18 cellular contexts compared by ENCODE assay signal in genomic region chr20:34098570-34098969, GRCh38. TPM values are rescaled to one million over a fixed set of nuclear protein-coding genes. Genes with fewer than 3 reads are reported as not detected.
A peak's percentile ranks its signal among the peaks of the same experiment; 100 is the strongest.
DNase-seq lines count a peak whose midpoint lies in the region; ATAC-seq and TF ChIP-seq lines count a peak whose summit lies in the region.
"Had no signal": no experiment of that assay in that cellular context is flagged by ENCODE, and none has a peak within 500 bp of the region (broad histone marks: within the 10 kb centered on the region; RNA-seq: fewer than 3 reads in every experiment).

No MANE protein-coding gene starts in this region.

- H4K20me1 ChIP-seq in GM23338 (replicated peaks; ENCODE audit: insufficient read depth): peaks cover 92% of the 10 kb centered on the region

- no peak for DNase-seq in activated CD4-positive, alpha-beta T cell treated with anti-CD3 and anti-CD28 coated beads for 36 hours
- DNase-seq in activated CD4-positive, alpha-beta T cell treated with anti-CD3 and anti-CD28 coated beads, Interleukin-2, amount 10 ng/mL, durations not matched to agents 24 days and 14 days: no peak
- no peak for DNase-seq in activated naive CD8-positive, alpha-beta T cell treated with anti-CD3 and anti-CD28 coated beads for 36 hours
- DNase-seq in nephron progenitor cell (no peak), GM23338 (ENCODE audit: low spot score) (no peak)
- DNase-seq in stimulated activated naive B cell treated with anti-CD40 and anti-IgM and Interleukin-4, amounts not matched to agents 10 μg/mL and 1 μg/mL and 100 μg/mL, for 72 hours: no peak
- DNase-seq: AML-193; CD4-positive, alpha-beta memory T cell; GOT3; H7; HFFc6; IMR-90 had no signal

- H3K79me2 ChIP-seq in GM23338 (replicated peaks; ENCODE audit: insufficient read depth): peaks cover 79% of the 10 kb centered on the region

- no peaks in the 10 kb centered on the region for H3K27me3 Mint-ChIP-seq in activated CD4-positive, alpha-beta T cell treated with anti-CD3 and anti-CD28 coated beads for 36 hours
- no peaks in the 10 kb centered on the region for H3K27me3 Mint-ChIP-seq in activated CD4-positive, alpha-beta T cell treated with anti-CD3 and anti-CD28 coated beads, Interleukin-2, amount 10 ng/mL, durations not matched to agents 24 days and 14 days
- no peaks in the 10 kb centered on the region for H3K27me3 Mint-ChIP-seq in activated naive CD8-positive, alpha-beta T cell
- no peaks in the 10 kb centered on the region for H3K27me3 Mint-ChIP-seq in activated naive CD8-positive, alpha-beta T cell treated with anti-CD3 and anti-CD28 coated beads for 36 hours
- H3K27me3 Mint-ChIP-seq in nephron progenitor cell (ENCODE audit: low read depth, poor library complexity): no peaks in the 10 kb centered on the region
- no peaks in the 10 kb centered on the region for H3K27me3 Mint-ChIP-seq in stimulated activated naive B cell treated with anti-CD40 and anti-IgM and Interleukin-4, amounts not matched to agents 10 μg/mL and 1 μg/mL and 100 μg/mL, for 72 hours
- H3K27me3 Mint-ChIP-seq in GM23338 (ENCODE audit: insufficient read depth, low read depth, poor library complexity): no peaks in the 10 kb centered on the region
- H3K27me3 Mint-ChIP-seq: CD4-positive, alpha-beta memory T cell had no signal

- H3K4me2 ChIP-seq in GM23338: no peak overlapping the region
- H3K4me2 ChIP-seq: A549 had no signal

- no peak overlapping the region for H2AFZ ChIP-seq in GM23338

- H3K27ac ChIP-seq in GM23338 (ENCODE audit: low read depth): no peak overlapping the region
- H3K27ac ChIP-seq: A549, C4-2B, HL-60 had no signal

- POLR2A ChIA-PET in activated CD4-positive, alpha-beta T cell treated with anti-CD3 and anti-CD28 coated beads for 36 hours (lab: Charles Lee): no interaction called here

- intact Hi-C loops in activated CD4-positive, alpha-beta T cell treated with anti-CD3 and anti-CD28 coated beads for 36 hours (cut with DNase I, micrococcal nuclease): no loop called here
- intact Hi-C loops in activated CD4-positive, alpha-beta T cell treated with anti-CD3 and anti-CD28 coated beads, Interleukin-2, amount 10 ng/mL, durations not matched to agents 24 days and 14 days (cut with micrococcal nuclease): no loop called here

- H3K4me3 ChIP-seq in GM23338: no peak overlapping the region
- H3K4me3 ChIP-seq: A549 had no signal

- TF ChIP-seq CTCF in nephron progenitor cell (IDR thresholded peaks at IDR 0.05) (no peak), GM23338 (conservative IDR thresholded peaks at IDR 0.05; ENCODE audit: low read depth in 2 of 2) (no peak)

- peaks cover 30% of the 10 kb centered on the region for H3K4me1 Mint-ChIP-seq in activated CD4-positive, alpha-beta T cell treated with anti-CD3 and anti-CD28 coated beads for 36 hours
- peaks cover 15% of the 10 kb centered on the region for H3K4me1 Mint-ChIP-seq in activated CD4-positive, alpha-beta T cell treated with anti-CD3 and anti-CD28 coated beads, Interleukin-2, amount 10 ng/mL, durations not matched to agents 24 days and 14 days
- peaks cover 23% of the 10 kb centered on the region for H3K4me1 Mint-ChIP-seq in activated naive CD8-positive, alpha-beta T cell (ENCODE audit: low read depth)
- H3K4me1 Mint-ChIP-seq in activated naive CD8-positive, alpha-beta T cell treated with anti-CD3 and anti-CD28 coated beads for 36 hours: peaks cover 28% of the 10 kb centered on the region
- H3K4me1 Mint-ChIP-seq in nephron progenitor cell: no peaks in the 10 kb centered on the region
- H3K4me1 Mint-ChIP-seq in stimulated activated naive B cell treated with anti-CD40 and anti-IgM and Interleukin-4, amounts not matched to agents 10 μg/mL and 1 μg/mL and 100 μg/mL, for 72 hours: peaks cover 2 to 6% of the 10 kb centered on the region in 2 donors
- no peaks in the 10 kb centered on the region for H3K4me1 Mint-ChIP-seq in GM23338

- H3K27me3 ChIP-seq in GM23338 (ENCODE audit: insufficient read depth): no peaks in the 10 kb centered on the region

- H3K4me1 ChIP-seq in GM23338 (ENCODE audit: insufficient read depth): no peaks in the 10 kb centered on the region

- peaks cover 2% of the 10 kb centered on the region; the same call in 1 of the 2 replicates for H3F3A ChIP-seq in GM23338 (replicated peaks; ENCODE audit: low read depth)

- peaks cover 98% of the 10 kb centered on the region for H3K36me3 ChIP-seq in GM23338 (ENCODE audit: insufficient read depth)

- H3K9me3 Mint-ChIP-seq in activated CD4-positive, alpha-beta T cell treated with anti-CD3 and anti-CD28 coated beads for 36 hours (ENCODE audit: low read depth): no peaks in the 10 kb centered on the region
- no peaks in the 10 kb centered on the region for H3K9me3 Mint-ChIP-seq in activated CD4-positive, alpha-beta T cell treated with anti-CD3 and anti-CD28 coated beads, Interleukin-2, amount 10 ng/mL, durations not matched to agents 24 days and 14 days
- no peaks in the 10 kb centered on the region for H3K9me3 Mint-ChIP-seq in activated naive CD8-positive, alpha-beta T cell (ENCODE audit: low read depth)
- H3K9me3 Mint-ChIP-seq in activated naive CD8-positive, alpha-beta T cell treated with anti-CD3 and anti-CD28 coated beads for 36 hours: no peaks in the 10 kb centered on the region
- H3K9me3 Mint-ChIP-seq in nephron progenitor cell: no peaks in the 10 kb centered on the region
- no peaks in the 10 kb centered on the region for H3K9me3 Mint-ChIP-seq in stimulated activated naive B cell treated with anti-CD40 and anti-IgM and Interleukin-4, amounts not matched to agents 10 μg/mL and 1 μg/mL and 100 μg/mL, for 72 hours
- no peaks in the 10 kb centered on the region for H3K9me3 Mint-ChIP-seq in GM23338
- H3K9me3 Mint-ChIP-seq: CD4-positive, alpha-beta memory T cell; HFFc6 had no signal

- CTCF ChIA-PET in activated CD4-positive, alpha-beta T cell treated with anti-CD3 and anti-CD28 coated beads for 36 hours (lab: Charles Lee): no interaction called here

- H3K36me3 Mint-ChIP-seq in activated CD4-positive, alpha-beta T cell treated with anti-CD3 and anti-CD28 coated beads for 36 hours (ENCODE audit: low read depth): peaks cover 79% of the 10 kb centered on the region
- peaks cover 73% of the 10 kb centered on the region for H3K36me3 Mint-ChIP-seq in activated CD4-positive, alpha-beta T cell treated with anti-CD3 and anti-CD28 coated beads, Interleukin-2, amount 10 ng/mL, durations not matched to agents 24 days and 14 days (ENCODE audit: low read depth)
- peaks cover 2% of the 10 kb centered on the region for H3K36me3 Mint-ChIP-seq in activated naive CD8-positive, alpha-beta T cell
- peaks cover 58% of the 10 kb centered on the region for H3K36me3 Mint-ChIP-seq in activated naive CD8-positive, alpha-beta T cell treated with anti-CD3 and anti-CD28 coated beads for 36 hours
- H3K36me3 Mint-ChIP-seq in nephron progenitor cell (ENCODE audit: low read depth): peaks cover 84% of the 10 kb centered on the region
- H3K36me3 Mint-ChIP-seq in stimulated activated naive B cell treated with anti-CD40 and anti-IgM and Interleukin-4, amounts not matched to agents 10 μg/mL and 1 μg/mL and 100 μg/mL, for 72 hours: peaks cover 13 to 43% of the 10 kb centered on the region in 2 donors
- peaks cover 97% of the 10 kb centered on the region for H3K36me3 Mint-ChIP-seq in GM23338 (ENCODE audit: low read depth)

- H3K4me3 Mint-ChIP-seq in activated CD4-positive, alpha-beta T cell treated with anti-CD3 and anti-CD28 coated beads for 36 hours: no peak overlapping the region
- no peak overlapping the region for H3K4me3 Mint-ChIP-seq in activated CD4-positive, alpha-beta T cell treated with anti-CD3 and anti-CD28 coated beads, Interleukin-2, amount 10 ng/mL, durations not matched to agents 24 days and 14 days
- H3K4me3 Mint-ChIP-seq in activated naive CD8-positive, alpha-beta T cell: no peak overlapping the region
- no peak overlapping the region for H3K4me3 Mint-ChIP-seq in activated naive CD8-positive, alpha-beta T cell treated with anti-CD3 and anti-CD28 coated beads for 36 hours
- H3K4me3 Mint-ChIP-seq in nephron progenitor cell (no peak overlapping the region), GM23338 (no peak overlapping the region)
- H3K4me3 Mint-ChIP-seq in stimulated activated naive B cell treated with anti-CD40 and anti-IgM and Interleukin-4, amounts not matched to agents 10 μg/mL and 1 μg/mL and 100 μg/mL, for 72 hours: no peak overlapping the region
- H3K4me3 Mint-ChIP-seq: CD4-positive, alpha-beta memory T cell; HFFc6 had no signal

- H3K27ac Mint-ChIP-seq in activated CD4-positive, alpha-beta T cell treated with anti-CD3 and anti-CD28 coated beads for 36 hours: peak overlapping the region; percentile 65
- H3K27ac Mint-ChIP-seq in activated CD4-positive, alpha-beta T cell treated with anti-CD3 and anti-CD28 coated beads, Interleukin-2, amount 10 ng/mL, durations not matched to agents 24 days and 14 days: no peak overlapping the region
- H3K27ac Mint-ChIP-seq in activated naive CD8-positive, alpha-beta T cell: peak overlapping the region; percentile 50
- H3K27ac Mint-ChIP-seq in activated naive CD8-positive, alpha-beta T cell treated with anti-CD3 and anti-CD28 coated beads for 36 hours: no peak overlapping the region
- H3K27ac Mint-ChIP-seq in nephron progenitor cell: peak overlapping the region; percentile 30
- peak overlapping the region; percentile 56 for H3K27ac Mint-ChIP-seq in stimulated activated naive B cell treated with anti-CD40 and anti-IgM and Interleukin-4, amounts not matched to agents 10 μg/mL and 1 μg/mL and 100 μg/mL, for 72 hours
- H3K27ac Mint-ChIP-seq in GM23338: no peak overlapping the region

- no peak for ATAC-seq in activated CD4-positive, alpha-beta T cell treated with anti-CD3 and anti-CD28 coated beads for 36 hours
- no peak for ATAC-seq in stimulated activated naive B cell treated with anti-CD40 and anti-IgM and Interleukin-4, amounts not matched to agents 10 μg/mL and 1 μg/mL and 100 μg/mL, for 72 hours (replicated peaks)
- ATAC-seq in GM21390 (IDR thresholded peaks at IDR 0.05; ENCODE audit: unreplicated experiment): no peak
- ATAC-seq in GM23338: no peak
- ATAC-seq: A549, HCT116 had no signal

- H3K9me2 ChIP-seq in GM23338 (ENCODE audit: insufficient read depth): no peaks in the 10 kb centered on the region

TF ChIP-seq in GM23338, 12 proteins besides CTCF, POLR2A, EP300 and RAD21 (continues in another document):
- TF ChIP-seq EZH2 (IDR thresholded peaks at IDR 0.05; ENCODE audit: low read depth, unreplicated experiment): no peak
- TF ChIP-seq EZH2phosphoT487 (IDR thresholded peaks at IDR 0.05; ENCODE audit: unreplicated experiment): no peak
- no peak for TF ChIP-seq ZNF114 (CRISPR knock-in tag; IDR thresholded peaks at IDR 0.05)
- TF ChIP-seq CREB1 (CRISPR knock-in tag; IDR thresholded peaks at IDR 0.05; ENCODE audit: low read depth): no peak
- no peak for TF ChIP-seq ZNF331 (CRISPR knock-in tag; IDR thresholded peaks at IDR 0.05; ENCODE audit: low read depth)

RNA-seq across cellular contexts. Expression of gene EIF2S2, which starts 13.5 kb away (rescaled TPM):
- 100 to 1,000 TPM; 179 to 187 TPM for total RNA-seq in activated CD4-positive, alpha-beta T cell treated with anti-CD3 and anti-CD28 coated beads for 36 hours
- total RNA-seq in activated CD4-positive, alpha-beta T cell treated with anti-CD3 and anti-CD28 coated beads, Interleukin-2, amount 10 ng/mL, durations not matched to agents 24 days and 14 days: 106 and 107 TPM in 2 replicates
- 100 to 1,000 TPM; 177 to 179 TPM for total RNA-seq in activated naive CD8-positive, alpha-beta T cell treated with anti-CD3 and anti-CD28 coated beads for 36 hours
- total RNA-seq in GM23338 (2014; rRNA removed; shearing (Covaris generic)): 117 and 124 TPM in 2 replicates
- 190 and 194 TPM in 2 replicates for polyA plus RNA-seq in GM23338 (2016; fragmentation: Nextera tagmentation; extraction: Ambion mirVana)

Comparison
In these comparisons a context has a peak if more than half of its experiments do, and no peak if none do; other contexts are left out.
1. H3K27ac Mint-ChIP-seq: peak in activated CD4-positive, alpha-beta T cell treated with anti-CD3 and anti-CD28 coated beads for 36 hours (single experiment), activated naive CD8-positive, alpha-beta T cell (single experiment), nephron progenitor cell (single experiment) and stimulated activated naive B cell treated with anti-CD40 and anti-IgM and Interleukin-4, amounts not matched to agents 10 μg/mL and 1 μg/mL and 100 μg/mL, for 72 hours (single experiment); none in activated CD4-positive, alpha-beta T cell treated with anti-CD3 and anti-CD28 coated beads, Interleukin-2, amount 10 ng/mL, durations not matched to agents 24 days and 14 days (single experiment), activated naive CD8-positive, alpha-beta T cell treated with anti-CD3 and anti-CD28 coated beads for 36 hours (single experiment) and GM23338 (single experiment).